In genomic region chr17:49543860-49544259, GRCh38 we compare ENCODE assay signal across 30 cellular contexts. TPM values are rescaled to one million over a fixed set of nuclear protein-coding genes. Genes with fewer than 3 reads are reported as not detected.
"Had no signal": no experiment of that assay in that cellular context is flagged by ENCODE, and none has a peak within 500 bp of the region (broad histone marks: within the 10 kb centered on the region; RNA-seq: fewer than 3 reads in every experiment).

No MANE protein-coding gene starts in this region.

- H3K4me3 ChIP-seq: colonic mucosa, esophagus muscularis mucosa, gastroesophageal sphincter, heart left ventricle, hepatocyte, lung, mucosa of descending colon, neural progenitor cell, prostate gland, right atrium auricular region, sigmoid colon, thoracic aorta, tibial nerve, upper lobe of left lung had no signal

- H3K4me1 ChIP-seq: colonic mucosa, gastroesophageal sphincter, upper lobe of left lung had no signal

- H3K27me3 ChIP-seq: colonic mucosa, foreskin keratinocyte, heart left ventricle, hepatocyte, neural progenitor cell, right atrium auricular region, sigmoid colon, tibial nerve, upper lobe of left lung had no signal

- H3K4me3 Mint-ChIP-seq: dendritic cell treated with granulocyte-macrophage colony-stimulating factor and Interleukin-4, amounts not matched to agents 40 ng/mL and 50 ng/mL, for 4 days; endodermal cell; memory B cell; mesothelial cell of epicardium; natural killer cell treated with Interleukin-12 subunit alpha and Interleukin-12 subunit beta and Interleukin-15 and Interleukin-18, amount 100 ng/mL, for 72 hours; neural progenitor cell; stimulated activated memory B cell treated with anti-CD40 and anti-IgM and Interleukin-4, amounts not matched to agents 10 μg/mL and 1 μg/mL and 100 μg/mL, for 72 hours had no signal

- H3K27ac ChIP-seq: colonic mucosa, esophagus muscularis mucosa, foreskin keratinocyte, gastroesophageal sphincter, heart left ventricle, hepatocyte, neural progenitor cell, prostate gland, right atrium auricular region, sigmoid colon, thoracic aorta, upper lobe of left lung had no signal

- H3K4me2 ChIP-seq: hepatocyte, neural progenitor cell had no signal

- ATAC-seq: gastroesophageal sphincter; heart left ventricle; left lobe of liver; mucosa of descending colon; natural killer cell treated with Interleukin-12 subunit alpha and Interleukin-12 subunit beta and Interleukin-15 and Interleukin-18, amount 100 ng/mL, for 72 hours; stimulated activated memory B cell treated with anti-CD40 and anti-IgM and Interleukin-4, amounts not matched to agents 10 μg/mL and 1 μg/mL and 100 μg/mL, for 72 hours; stimulated activated naive CD8-positive, alpha-beta T cell treated with anti-CD3 and anti-CD28 coated beads, Interleukin-15, Interleukin-2, amounts not matched to agents 100 U/mL and 50 U/mL, for 24 hours had no signal

- H3K79me2 ChIP-seq: hepatocyte had no signal

- H3K9me3 ChIP-seq: colonic mucosa, mucosa of descending colon, prostate gland, thoracic aorta had no signal

- H3K9ac ChIP-seq: neural progenitor cell had no signal

- H3K9me3 Mint-ChIP-seq: endodermal cell, neural progenitor cell had no signal

- H3K36me3 Mint-ChIP-seq: memory B cell; mesothelial cell of epicardium; natural killer cell treated with Interleukin-12 subunit alpha and Interleukin-12 subunit beta and Interleukin-15 and Interleukin-18, amount 100 ng/mL, for 72 hours; neural progenitor cell had no signal

- FAIRE-seq: endothelial cell of umbilical vein, urothelium cell line had no signal

- H3K27ac Mint-ChIP-seq: dendritic cell treated with granulocyte-macrophage colony-stimulating factor and Interleukin-4, amounts not matched to agents 40 ng/mL and 50 ng/mL, for 4 days; endodermal cell; memory B cell; mesothelial cell of epicardium; natural killer cell treated with Interleukin-12 subunit alpha and Interleukin-12 subunit beta and Interleukin-15 and Interleukin-18, amount 100 ng/mL, for 72 hours; neural progenitor cell; stimulated activated memory B cell treated with anti-CD40 and anti-IgM and Interleukin-4, amounts not matched to agents 10 μg/mL and 1 μg/mL and 100 μg/mL, for 72 hours had no signal

- DNase-seq: colonic mucosa; effector CD8-positive, alpha-beta T cell; endodermal cell; foreskin keratinocyte; heart left ventricle; mucosa of descending colon; naive B cell; nucleus accumbens; sigmoid colon; stimulated activated CD4-positive, alpha-beta T cell treated with anti-CD3 and anti-CD28 coated beads, Interleukin-4, amount 100 ng/mL, for 4 hours; stimulated activated naive CD8-positive, alpha-beta T cell treated with anti-CD3 and anti-CD28 coated beads, Interleukin-15, Interleukin-2, amounts not matched to agents 100 U/mL and 50 U/mL, for 24 hours; upper lobe of left lung had no signal

- H2AFZ ChIP-seq: hepatocyte, neural progenitor cell had no signal

- H3K36me3 ChIP-seq: colonic mucosa, esophagus muscularis mucosa, gastroesophageal sphincter, heart left ventricle, neural progenitor cell, prostate gland, right atrium auricular region, sigmoid colon, thoracic aorta, tibial nerve, upper lobe of left lung had no signal

- H3K4me1 Mint-ChIP-seq: memory B cell; stimulated activated memory B cell treated with anti-CD40 and anti-IgM and Interleukin-4, amounts not matched to agents 10 μg/mL and 1 μg/mL and 100 μg/mL, for 72 hours had no signal

RNA-seq across cellular contexts. Expression of gene NXPH3, which starts 31.8 kb away (rescaled TPM):
- total RNA-seq: natural killer cell treated with Interleukin-12 subunit alpha and Interleukin-12 subunit beta and Interleukin-15 and Interleukin-18, amount 100 ng/mL, for 72 hours had no signal

RNA-seq across cellular contexts. Expression of gene NGFR, which starts 48.8 kb away (rescaled TPM):
- total RNA-seq: endothelial cell of umbilical vein, epithelial cell of proximal tubule had no signal
- polyA plus RNA-seq: endothelial cell of umbilical vein had no signal
